ENCODE assay signal across 1 cellular context in the genomic region with DNA sequence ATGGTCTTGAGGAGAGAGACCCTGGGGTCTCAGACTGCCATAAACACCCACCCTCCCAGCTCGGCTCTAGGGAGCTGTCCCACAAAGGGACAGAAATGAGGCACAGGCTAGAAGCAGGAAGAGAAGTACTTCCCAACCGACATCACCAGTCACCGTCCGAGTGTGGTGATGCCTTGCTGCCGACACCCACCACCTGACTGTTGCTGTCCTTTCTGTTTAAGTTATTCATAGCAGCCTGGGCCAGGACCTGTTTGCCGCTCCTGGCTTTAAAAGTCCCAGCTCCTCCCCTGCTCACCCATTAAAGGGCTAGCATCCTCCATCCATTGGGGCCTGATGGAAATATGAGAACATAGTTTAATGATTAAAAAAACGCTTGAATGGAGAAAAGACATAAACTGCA.
TF ChIP-seq lines count a peak whose summit lies in the region.

No MANE protein-coding gene starts in this region.

TF ChIP-seq in IMR-90, 13 proteins besides CTCF, POLR2A, EP300 and RAD21:
- TF ChIP-seq RCOR1 (IDR thresholded peaks at IDR 0.05; ENCODE audit: insufficient replicate concordance, low read length) (no peak), MAZ (IDR thresholded peaks at IDR 0.05; ENCODE audit: borderline replicate concordance, low read depth, low read length) (no peak), RFX5 (IDR thresholded peaks at IDR 0.05; ENCODE audit: low read depth, low read length) (no peak), FOS (IDR thresholded peaks at IDR 0.05; ENCODE audit: low read depth, low read length) (no peak), NFE2L2 (IDR thresholded peaks at IDR 0.05; ENCODE audit: low read depth, low read length) (no peak), BHLHE40 (IDR thresholded peaks at IDR 0.05; ENCODE audit: low read depth, low read length) (no peak), CEBPB (IDR thresholded peaks at IDR 0.05; ENCODE audit: low read depth, low read length) (no peak), SMC3 (IDR thresholded peaks at IDR 0.05; ENCODE audit: low read depth, low read length) (no peak), MXI1 (IDR thresholded peaks at IDR 0.05; ENCODE audit: borderline replicate concordance, low read depth, low read length) (no peak), CHD1 (IDR thresholded peaks at IDR 0.05; ENCODE audit: low read depth, low read length) (no peak), MAFK (IDR thresholded peaks at IDR 0.05; ENCODE audit: low read depth, low read length) (no peak)
- TF ChIP-seq, protein P1, sequence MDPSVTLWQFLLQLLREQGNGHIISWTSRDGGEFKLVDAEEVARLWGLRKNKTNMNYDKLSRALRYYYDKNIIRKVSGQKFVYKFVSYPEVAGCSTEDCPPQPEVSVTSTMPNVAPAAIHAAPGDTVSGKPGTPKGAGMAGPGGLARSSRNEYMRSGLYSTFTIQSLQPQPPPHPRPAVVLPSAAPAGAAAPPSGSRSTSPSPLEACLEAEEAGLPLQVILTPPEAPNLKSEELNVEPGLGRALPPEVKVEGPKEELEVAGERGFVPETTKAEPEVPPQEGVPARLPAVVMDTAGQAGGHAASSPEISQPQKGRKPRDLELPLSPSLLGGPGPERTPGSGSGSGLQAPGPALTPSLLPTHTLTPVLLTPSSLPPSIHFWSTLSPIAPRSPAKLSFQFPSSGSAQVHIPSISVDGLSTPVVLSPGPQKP (IDR thresholded peaks at IDR 0.05; ENCODE audit: borderline replicate concordance, low read depth, low read length), result no peak
- TF ChIP-seq, protein P2, sequence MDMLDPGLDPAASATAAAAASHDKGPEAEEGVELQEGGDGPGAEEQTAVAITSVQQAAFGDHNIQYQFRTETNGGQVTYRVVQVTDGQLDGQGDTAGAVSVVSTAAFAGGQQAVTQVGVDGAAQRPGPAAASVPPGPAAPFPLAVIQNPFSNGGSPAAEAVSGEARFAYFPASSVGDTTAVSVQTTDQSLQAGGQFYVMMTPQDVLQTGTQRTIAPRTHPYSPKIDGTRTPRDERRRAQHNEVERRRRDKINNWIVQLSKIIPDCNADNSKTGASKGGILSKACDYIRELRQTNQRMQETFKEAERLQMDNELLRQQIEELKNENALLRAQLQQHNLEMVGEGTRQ (IDR thresholded peaks at IDR 0.05; ENCODE audit: low read depth, low read length), result no peak
